In the genomic region with DNA sequence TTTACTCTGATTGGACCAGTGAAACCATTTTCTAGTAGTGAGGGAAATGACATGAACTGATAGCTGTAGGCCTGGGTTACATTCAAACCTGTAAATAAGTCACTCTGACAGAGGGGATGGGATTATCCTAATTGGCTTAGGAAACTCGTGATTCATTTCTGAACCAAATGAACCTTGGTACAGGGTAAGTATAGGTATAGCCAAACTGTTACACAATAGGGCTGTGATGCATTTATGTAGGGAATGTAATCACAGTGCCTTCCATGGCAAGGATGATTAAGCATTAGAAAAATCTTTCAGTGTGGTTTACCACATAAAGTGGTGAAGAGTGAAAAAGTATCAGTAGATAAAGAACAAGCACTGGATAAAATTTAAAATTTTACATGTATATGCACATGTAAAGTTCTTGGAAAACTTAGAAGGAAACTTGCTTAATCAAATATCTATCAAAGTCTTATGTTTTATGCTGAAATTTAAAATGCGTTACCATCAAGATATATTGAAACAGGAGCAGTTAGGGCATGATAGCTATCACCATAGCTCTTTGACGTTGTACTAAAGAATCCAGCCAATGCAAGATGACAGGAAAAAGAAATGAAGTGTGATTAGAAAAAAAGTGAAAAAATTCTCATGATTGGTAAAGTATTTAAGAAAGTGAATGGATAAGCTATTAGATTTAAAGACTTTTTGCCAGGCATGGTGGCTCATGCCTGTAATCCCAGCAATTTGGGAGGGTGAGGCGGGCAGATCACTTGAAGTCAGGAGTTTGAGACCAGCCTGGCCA, we compare ENCODE assay signal across 13 cellular contexts.
DNase-seq lines count a peak whose midpoint lies in the region; ATAC-seq, FAIRE-seq and TF ChIP-seq lines count a peak whose summit lies in the region.
"Had no signal": no experiment of that assay in that cellular context is flagged by ENCODE, and none has a peak within 500 bp of the region (broad histone marks: within the 10 kb centered on the region; RNA-seq: fewer than 3 reads in every experiment).

No MANE protein-coding gene starts in this region.

- TF ChIP-seq EP300 in esophagus muscularis mucosa (IDR thresholded peaks at IDR 0.05): no peak

- H3K27me3 ChIP-seq in keratinocyte (ENCODE audit: control insufficient read depth, extremely low read depth, insufficient read depth, low read length): no peaks in the 10 kb centered on the region
- no peaks in the 10 kb centered on the region for H3K27me3 ChIP-seq in esophagus muscularis mucosa
- H3K27me3 ChIP-seq: heart right ventricle, SJSA1 had no signal

- no peak for TF ChIP-seq CTCF in AG10803 (conservative IDR thresholded peaks at IDR 0.05; ENCODE audit: low read length)
- TF ChIP-seq CTCF in keratinocyte (optimal IDR thresholded peaks at IDR 0.05 in 1 of 3, IDR thresholded peaks at IDR 0.05 in 1 of 3, conservative IDR thresholded peaks at IDR 0.05 in 1 of 3; ENCODE audit: extremely low read depth in 1 of 3, insufficient read depth in 2 of 3, low read length in 3 of 3): no peak
- TF ChIP-seq CTCF in esophagus muscularis mucosa (IDR thresholded peaks at IDR 0.05): no peak

- H4K20me1 ChIP-seq in keratinocyte (ENCODE audit: control insufficient read depth, extremely low read depth, insufficient read depth, low read length): no peaks in the 10 kb centered on the region

- no peak overlapping the region for H2AFZ ChIP-seq in keratinocyte (ENCODE audit: control insufficient read depth, low read length)

- H3K4me1 ChIP-seq in keratinocyte (ENCODE audit: control insufficient read depth, extremely low read depth, insufficient read depth, low read length) (peaks cover 9% of the 10 kb centered on the region), esophagus muscularis mucosa (peaks cover 8 to 26% (median 11%) of the 10 kb centered on the region in 4 donors)
- H3K4me1 ChIP-seq: SJSA1 had no signal

- WGBS in esophagus muscularis mucosa: 95% methylated on average over 4 of the region's 4 CpGs

- H3K9me1 ChIP-seq in keratinocyte (ENCODE audit: control insufficient read depth, extremely low read depth, insufficient read depth, low read length): no peaks in the 10 kb centered on the region

- H3K4me2 ChIP-seq in keratinocyte (ENCODE audit: control insufficient read depth, extremely low read depth, insufficient read depth, low read depth, low read length): no peak overlapping the region

- H3K27ac ChIP-seq in keratinocyte (ENCODE audit: control insufficient read depth, insufficient read depth, low read length): peak overlapping the region; percentile 67
- no peak overlapping the region for H3K27ac ChIP-seq in esophagus muscularis mucosa (replicated peaks in 1 of 4)
- H3K27ac ChIP-seq: heart right ventricle, SJSA1 had no signal

- no peaks in the 10 kb centered on the region for H3K36me3 ChIP-seq in keratinocyte (ENCODE audit: control insufficient read depth in 2 of 2, extremely low read depth in 1 of 2, insufficient read depth in 2 of 2, low read length in 2 of 2)
- peaks cover 0 to 14% (median 0%) of the 10 kb centered on the region in 4 donors for H3K36me3 ChIP-seq in esophagus muscularis mucosa
- H3K36me3 ChIP-seq: SJSA1 had no signal

- H3K9me3 ChIP-seq in keratinocyte (ENCODE audit: control insufficient read depth, low read depth, low read length) (no peaks in the 10 kb centered on the region), esophagus muscularis mucosa (no peaks in the 10 kb centered on the region)

- CTCF ChIA-PET in HEK293T (lab: Yijun Ruan, JAX): no interaction called here

- no peak for ATAC-seq in HG03378 (IDR thresholded peaks at IDR 0.05; ENCODE audit: unreplicated experiment)
- ATAC-seq: heart right ventricle had no signal

- peak; percentile 65 for FAIRE-seq in keratinocyte (lab: Jason Lieb, UNC)

- H3K4me3 ChIP-seq in AG10803 (ENCODE audit: low read length): no peak overlapping the region
- no peak overlapping the region for H3K4me3 ChIP-seq in keratinocyte (ENCODE audit: control insufficient read depth in 2 of 3, extremely low read depth in 1 of 3, insufficient read depth in 2 of 3, low read depth in 1 of 3, low read length in 3 of 3)
- H3K4me3 ChIP-seq in esophagus muscularis mucosa: no peak overlapping the region
- H3K4me3 ChIP-seq: heart right ventricle, SJSA1 had no signal

- no peak for TF ChIP-seq POLR2A in esophagus muscularis mucosa (IDR thresholded peaks at IDR 0.05; ENCODE audit: low read depth)

- intact Hi-C loops in esophagus muscularis mucosa (cut with DNase I): no loop called here

- H3K9ac ChIP-seq in keratinocyte (ENCODE audit: control insufficient read depth, extremely low read depth, insufficient read depth, low read length): no peak overlapping the region

- POLR2A ChIA-PET in HEK293T (lab: Yijun Ruan, JAX): no interaction called here

- DNase-seq in AG10803 (ENCODE audit: low read depth): peak; percentile 77
- DNase-seq in HEK293T (ENCODE audit: extremely low spot score): no peak
- peak; percentile 37 for DNase-seq in astrocyte of the hippocampus (ENCODE audit: low read depth, low spot score)
- DNase-seq in keratinocyte (ENCODE audit: low read depth, low spot score): peak; percentile 55
- no peak for DNase-seq in SKM-1 (lab: John Stamatoyannopoulos, UW; ENCODE audit: unreplicated experiment)
- no peak for DNase-seq in stimulated activated CD4-positive, alpha-beta T cell treated with anti-CD3 and anti-CD28 coated beads, Interleukin-12 subunit alpha, Interleukin-12 subunit beta, amount 100 ng/mL, for 4 hours
- DNase-seq in esophagus muscularis mucosa (ENCODE audit: extremely low spot score): no peak
- DNase-seq: activated gamma-delta T cell treated with Interleukin-2 at 50 U/mL for 16 hours, heart right ventricle, NCI-H1105 treated with DMSO at 0.1 percent for 48 hours, NCI-H526 treated with DMSO at 0.1 percent for 48 hours had no signal

- peaks cover 4% of the 10 kb centered on the region for H3K79me2 ChIP-seq in keratinocyte (ENCODE audit: control insufficient read depth, insufficient read depth, low read length)

- dilution Hi-C loops in keratinocyte (cut with MboI; ENCODE audit: extremely low pct_ligation_motif_present, low sequenced_read_pairs): no loop called here

TF ChIP-seq in HEK293T, 16 proteins besides CTCF, POLR2A, EP300 and RAD21:
- TF ChIP-seq FOXA1 (IDR thresholded peaks at IDR 0.05): no peak
- peak; percentile 31; the same call in 1 of the 2 replicates for TF ChIP-seq ZNF384 (IDR thresholded peaks at IDR 0.05)
- no peak for TF ChIP-seq PKNOX1 (IDR thresholded peaks at IDR 0.05)
- no peak for TF ChIP-seq SP1 (IDR thresholded peaks at IDR 0.05)

Comparison
In these comparisons a context has a peak if more than half of its experiments do, and no peak if none do; other contexts are left out.
1. DNase-seq: peak in AG10803 (single experiment), astrocyte of the hippocampus (single experiment) and keratinocyte (single experiment); none in HEK293T (single experiment), SKM-1 (single experiment), stimulated activated CD4-positive, alpha-beta T cell treated with anti-CD3 and anti-CD28 coated beads, Interleukin-12 subunit alpha, Interleukin-12 subunit beta, amount 100 ng/mL, for 4 hours (single experiment) and esophagus muscularis mucosa (single experiment).